ENCODE assay signal across 1 cellular context in genomic region chr18:79588636-79589481, GRCh38.
TF ChIP-seq lines count a peak whose summit lies in the region.

No MANE protein-coding gene starts in this region.

TF ChIP-seq in HepG2, 621 proteins besides CTCF, POLR2A, EP300 and RAD21 (continued from another document and continues in another):
- TF ChIP-seq ZNF33B (CRISPR knock-in tag; IDR thresholded peaks at IDR 0.05): peak; percentile 80; the same call in 1 of the 2 replicates
- TF ChIP-seq SP1 (IDR thresholded peaks at IDR 0.05): no peak
- TF ChIP-seq SP1 (CRISPR knock-in tag; IDR thresholded peaks at IDR 0.05): no peak
- peak; percentile 43; the same call in 1 of the 2 replicates for TF ChIP-seq PRDM10 (CRISPR knock-in tag; IDR thresholded peaks at IDR 0.05; ENCODE audit: low read depth)
- no peak for TF ChIP-seq RFXANK (CRISPR knock-in tag; IDR thresholded peaks at IDR 0.05)
- TF ChIP-seq ZGPAT (CRISPR knock-in tag; IDR thresholded peaks at IDR 0.05): peak; percentile 72
- TF ChIP-seq BHLHE40 (IDR thresholded peaks at IDR 0.05; ENCODE audit: low read length): no peak
- no peak for TF ChIP-seq ARNT (IDR thresholded peaks at IDR 0.05)
- no peak for TF ChIP-seq SRSF1 (optimal IDR thresholded peaks at IDR 0.05; ENCODE audit: low read depth, low read length)
- TF ChIP-seq ZNF644 (CRISPR knock-in tag; IDR thresholded peaks at IDR 0.05; ENCODE audit: low read depth): 0 out of 2 replicates have a peak, but pooled peaks have one; percentile 28
- peak; percentile 64; the same call in 1 of the 2 replicates for TF ChIP-seq DMAP1 (CRISPR knock-in tag; IDR thresholded peaks at IDR 0.05)
- 0 out of 2 replicates have a peak, but pooled peaks have one; percentile 10 for TF ChIP-seq BCL6 (CRISPR knock-in tag; IDR thresholded peaks at IDR 0.05)
- peak; percentile 58; the same call in 1 of the 2 replicates for TF ChIP-seq ZNF331 (CRISPR knock-in tag; IDR thresholded peaks at IDR 0.05)
- peak; percentile 90 for TF ChIP-seq ZMAT3 (CRISPR knock-in tag; conservative IDR thresholded peaks at IDR 0.05)
- peak; percentile 69; the same call in 1 of the 2 replicates for TF ChIP-seq NR0B2 (CRISPR knock-in tag; IDR thresholded peaks at IDR 0.05)
- TF ChIP-seq CC2D1A (CRISPR knock-in tag; IDR thresholded peaks at IDR 0.05): no peak
- 0 out of 2 replicates have a peak, but pooled peaks have one; percentile 60 for TF ChIP-seq ZC3H13 (CRISPR knock-in tag; IDR thresholded peaks at IDR 0.05)
- TF ChIP-seq ZNF574 (CRISPR knock-in tag; IDR thresholded peaks at IDR 0.05): peak; percentile 79
- TF ChIP-seq, protein P1, sequence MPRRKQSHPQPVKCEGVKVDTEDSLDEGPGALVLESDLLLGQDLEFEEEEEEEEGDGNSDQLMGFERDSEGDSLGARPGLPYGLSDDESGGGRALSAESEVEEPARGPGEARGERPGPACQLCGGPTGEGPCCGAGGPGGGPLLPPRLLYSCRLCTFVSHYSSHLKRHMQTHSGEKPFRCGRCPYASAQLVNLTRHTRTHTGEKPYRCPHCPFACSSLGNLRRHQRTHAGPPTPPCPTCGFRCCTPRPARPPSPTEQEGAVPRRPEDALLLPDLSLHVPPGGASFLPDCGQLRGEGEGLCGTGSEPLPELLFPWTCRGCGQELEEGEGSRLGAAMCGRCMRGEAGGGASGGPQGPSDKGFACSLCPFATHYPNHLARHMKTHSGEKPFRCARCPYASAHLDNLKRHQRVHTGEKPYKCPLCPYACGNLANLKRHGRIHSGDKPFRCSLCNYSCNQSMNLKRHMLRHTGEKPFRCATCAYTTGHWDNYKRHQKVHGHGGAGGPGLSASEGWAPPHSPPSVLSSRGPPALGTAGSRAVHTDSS (CRISPR knock-in tag; conservative IDR thresholded peaks at IDR 0.05): no peak
- peak; percentile 85 for TF ChIP-seq REPIN1 (CRISPR knock-in tag; IDR thresholded peaks at IDR 0.05; ENCODE audit: borderline replicate concordance, low read depth)
- TF ChIP-seq ZNF766 (CRISPR knock-in tag; IDR thresholded peaks at IDR 0.05; ENCODE audit: borderline replicate concordance): peak; percentile 67; the same call in 1 of the 2 replicates
- TF ChIP-seq, protein P2, sequence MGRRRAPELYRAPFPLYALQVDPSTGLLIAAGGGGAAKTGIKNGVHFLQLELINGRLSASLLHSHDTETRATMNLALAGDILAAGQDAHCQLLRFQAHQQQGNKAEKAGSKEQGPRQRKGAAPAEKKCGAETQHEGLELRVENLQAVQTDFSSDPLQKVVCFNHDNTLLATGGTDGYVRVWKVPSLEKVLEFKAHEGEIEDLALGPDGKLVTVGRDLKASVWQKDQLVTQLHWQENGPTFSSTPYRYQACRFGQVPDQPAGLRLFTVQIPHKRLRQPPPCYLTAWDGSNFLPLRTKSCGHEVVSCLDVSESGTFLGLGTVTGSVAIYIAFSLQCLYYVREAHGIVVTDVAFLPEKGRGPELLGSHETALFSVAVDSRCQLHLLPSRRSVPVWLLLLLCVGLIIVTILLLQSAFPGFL (CRISPR knock-in tag; IDR thresholded peaks at IDR 0.05): 0 out of 2 replicates have a peak, but pooled peaks have one; percentile 59
- peak; percentile 96 for TF ChIP-seq ZNF709 (CRISPR knock-in tag; IDR thresholded peaks at IDR 0.05)
- TF ChIP-seq KMT2B (CRISPR knock-in tag; IDR thresholded peaks at IDR 0.05): no peak
- peak; percentile 47 for TF ChIP-seq YEATS4 (CRISPR knock-in tag; IDR thresholded peaks at IDR 0.05; ENCODE audit: borderline replicate concordance)
- TF ChIP-seq, protein P3, sequence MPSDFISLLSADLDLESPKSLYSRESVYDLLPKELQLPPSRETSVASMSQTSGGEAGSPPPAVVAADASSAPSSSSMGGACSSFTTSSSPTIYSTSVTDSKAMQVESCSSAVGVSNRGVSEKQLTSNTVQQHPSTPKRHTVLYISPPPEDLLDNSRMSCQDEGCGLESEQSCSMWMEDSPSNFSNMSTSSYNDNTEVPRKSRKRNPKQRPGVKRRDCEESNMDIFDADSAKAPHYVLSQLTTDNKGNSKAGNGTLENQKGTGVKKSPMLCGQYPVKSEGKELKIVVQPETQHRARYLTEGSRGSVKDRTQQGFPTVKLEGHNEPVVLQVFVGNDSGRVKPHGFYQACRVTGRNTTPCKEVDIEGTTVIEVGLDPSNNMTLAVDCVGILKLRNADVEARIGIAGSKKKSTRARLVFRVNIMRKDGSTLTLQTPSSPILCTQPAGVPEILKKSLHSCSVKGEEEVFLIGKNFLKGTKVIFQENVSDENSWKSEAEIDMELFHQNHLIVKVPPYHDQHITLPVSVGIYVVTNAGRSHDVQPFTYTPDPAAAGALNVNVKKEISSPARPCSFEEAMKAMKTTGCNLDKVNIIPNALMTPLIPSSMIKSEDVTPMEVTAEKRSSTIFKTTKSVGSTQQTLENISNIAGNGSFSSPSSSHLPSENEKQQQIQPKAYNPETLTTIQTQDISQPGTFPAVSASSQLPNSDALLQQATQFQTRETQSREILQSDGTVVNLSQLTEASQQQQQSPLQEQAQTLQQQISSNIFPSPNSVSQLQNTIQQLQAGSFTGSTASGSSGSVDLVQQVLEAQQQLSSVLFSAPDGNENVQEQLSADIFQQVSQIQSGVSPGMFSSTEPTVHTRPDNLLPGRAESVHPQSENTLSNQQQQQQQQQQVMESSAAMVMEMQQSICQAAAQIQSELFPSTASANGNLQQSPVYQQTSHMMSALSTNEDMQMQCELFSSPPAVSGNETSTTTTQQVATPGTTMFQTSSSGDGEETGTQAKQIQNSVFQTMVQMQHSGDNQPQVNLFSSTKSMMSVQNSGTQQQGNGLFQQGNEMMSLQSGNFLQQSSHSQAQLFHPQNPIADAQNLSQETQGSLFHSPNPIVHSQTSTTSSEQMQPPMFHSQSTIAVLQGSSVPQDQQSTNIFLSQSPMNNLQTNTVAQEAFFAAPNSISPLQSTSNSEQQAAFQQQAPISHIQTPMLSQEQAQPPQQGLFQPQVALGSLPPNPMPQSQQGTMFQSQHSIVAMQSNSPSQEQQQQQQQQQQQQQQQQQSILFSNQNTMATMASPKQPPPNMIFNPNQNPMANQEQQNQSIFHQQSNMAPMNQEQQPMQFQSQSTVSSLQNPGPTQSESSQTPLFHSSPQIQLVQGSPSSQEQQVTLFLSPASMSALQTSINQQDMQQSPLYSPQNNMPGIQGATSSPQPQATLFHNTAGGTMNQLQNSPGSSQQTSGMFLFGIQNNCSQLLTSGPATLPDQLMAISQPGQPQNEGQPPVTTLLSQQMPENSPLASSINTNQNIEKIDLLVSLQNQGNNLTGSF (CRISPR knock-in tag; IDR thresholded peaks at IDR 0.05): peak; percentile 67; the same call in 1 of the 2 replicates
- no peak for TF ChIP-seq SAFB2 (CRISPR knock-in tag; IDR thresholded peaks at IDR 0.05; ENCODE audit: borderline replicate concordance, low read depth)
- peak; percentile 82 for TF ChIP-seq ZBTB43 (CRISPR knock-in tag; conservative IDR thresholded peaks at IDR 0.05)
- peak; percentile 89 for TF ChIP-seq ZNF557 (CRISPR knock-in tag; IDR thresholded peaks at IDR 0.05)
- TF ChIP-seq BRCA1 (CRISPR knock-in tag; IDR thresholded peaks at IDR 0.05): peak; percentile 85; the same call in 1 of the 2 replicates
- TF ChIP-seq ZNF678 (CRISPR knock-in tag; IDR thresholded peaks at IDR 0.05): peak; percentile 71; the same call in 1 of the 2 replicates
- TF ChIP-seq ZNF792 (CRISPR knock-in tag; IDR thresholded peaks at IDR 0.05): peak; percentile 50; the same call in 1 of the 2 replicates
- peak; percentile 87 for TF ChIP-seq MEF2D (CRISPR knock-in tag; IDR thresholded peaks at IDR 0.05)
- TF ChIP-seq TP53 (CRISPR knock-in tag; conservative IDR thresholded peaks at IDR 0.05): 0 out of 2 replicates have a peak, but pooled peaks have one; percentile 50
- TF ChIP-seq PHF8 (CRISPR knock-in tag; IDR thresholded peaks at IDR 0.05): peak; percentile 39
- TF ChIP-seq, protein P4, sequence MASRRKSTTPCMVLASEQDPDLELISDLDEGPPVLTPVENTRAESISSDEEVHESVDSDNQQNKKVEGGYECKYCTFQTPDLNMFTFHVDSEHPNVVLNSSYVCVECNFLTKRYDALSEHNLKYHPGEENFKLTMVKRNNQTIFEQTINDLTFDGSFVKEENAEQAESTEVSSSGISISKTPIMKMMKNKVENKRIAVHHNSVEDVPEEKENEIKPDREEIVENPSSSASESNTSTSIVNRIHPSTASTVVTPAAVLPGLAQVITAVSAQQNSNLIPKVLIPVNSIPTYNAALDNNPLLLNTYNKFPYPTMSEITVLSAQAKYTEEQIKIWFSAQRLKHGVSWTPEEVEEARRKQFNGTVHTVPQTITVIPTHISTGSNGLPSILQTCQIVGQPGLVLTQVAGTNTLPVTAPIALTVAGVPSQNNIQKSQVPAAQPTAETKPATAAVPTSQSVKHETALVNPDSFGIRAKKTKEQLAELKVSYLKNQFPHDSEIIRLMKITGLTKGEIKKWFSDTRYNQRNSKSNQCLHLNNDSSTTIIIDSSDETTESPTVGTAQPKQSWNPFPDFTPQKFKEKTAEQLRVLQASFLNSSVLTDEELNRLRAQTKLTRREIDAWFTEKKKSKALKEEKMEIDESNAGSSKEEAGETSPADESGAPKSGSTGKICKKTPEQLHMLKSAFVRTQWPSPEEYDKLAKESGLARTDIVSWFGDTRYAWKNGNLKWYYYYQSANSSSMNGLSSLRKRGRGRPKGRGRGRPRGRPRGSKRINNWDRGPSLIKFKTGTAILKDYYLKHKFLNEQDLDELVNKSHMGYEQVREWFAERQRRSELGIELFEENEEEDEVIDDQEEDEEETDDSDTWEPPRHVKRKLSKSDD (CRISPR knock-in tag; IDR thresholded peaks at IDR 0.05; ENCODE audit: low read depth): peak; percentile 73; the same call in 1 of the 2 replicates
